8 cellular contexts compared by ENCODE assay signal in genomic region chr7:1531263-1531978, GRCh38. TPM values are rescaled to one million over a fixed set of nuclear protein-coding genes. Genes with fewer than 3 reads are reported as not detected.
DNase-seq lines count a peak whose midpoint lies in the region; ATAC-seq and TF ChIP-seq lines count a peak whose summit lies in the region.

No MANE protein-coding gene starts in this region.

- peaks cover 10% of the 10 kb centered on the region for H3K36me3 Mint-ChIP-seq in activated B cell treated with CpG ODN at 0.5 μM for 24 hours (ENCODE audit: low read depth)

- H3K9ac ChIP-seq in mucosa of rectum (ENCODE audit: low read depth in 1 of 2, low read length in 2 of 2) = peak overlapping the region; percentile 84 to 94

- peaks cover under 1% of the 10 kb centered on the region for H3K36me3 ChIP-seq in effector memory CD4-positive, alpha-beta T cell (ENCODE audit: control insufficient read depth, insufficient read depth, low read length)
- H3K36me3 ChIP-seq in mucosa of rectum (ENCODE audit: control insufficient read depth in 2 of 2, insufficient read depth in 2 of 2, low read length in 2 of 2) (peaks cover 3 to 6% of the 10 kb centered on the region in 2 donors), urinary bladder (ENCODE audit: insufficient read depth) (no peaks in the 10 kb centered on the region)

- 7% methylated on average over 55 of the region's 55 CpGs for WGBS in urinary bladder

- no peaks in the 10 kb centered on the region for H3K9me3 ChIP-seq in effector memory CD4-positive, alpha-beta T cell (ENCODE audit: control insufficient read depth, low read length)
- H3K9me3 ChIP-seq in mucosa of rectum (ENCODE audit: control insufficient read depth in 2 of 2, low read length in 2 of 2) = no peaks in the 10 kb centered on the region

- peak overlapping the region; percentile 60 for H3K4me3 ChIP-seq in effector memory CD4-positive, alpha-beta T cell (ENCODE audit: insufficient read depth, low read depth, low read length, poor library complexity, severe bottlenecking)
- peak overlapping the region; percentile 80 to 81 for H3K4me3 ChIP-seq in mucosa of rectum (ENCODE audit: low read length in 2 of 2)
- H3K4me3 ChIP-seq in urinary bladder (ENCODE audit: low read depth, low read length) = peak overlapping the region; percentile 96

- CTCF ChIA-PET in activated B cell treated with CpG ODN at 0.5 μM for 24 hours (lab: Charles Lee) = interaction anchor here (1.1 kb wide), 1 partner anchor 25 kb away, joined by 3 read pairs; no protein-coding TSS in a partner anchor

- H3K4me1 ChIP-seq in effector memory CD4-positive, alpha-beta T cell (ENCODE audit: control insufficient read depth, insufficient read depth, low read length, poor library complexity, severe bottlenecking) = peaks cover 28% of the 10 kb centered on the region
- H3K4me1 ChIP-seq in mucosa of rectum (ENCODE audit: control insufficient read depth in 2 of 2, insufficient read depth in 2 of 2, low read length in 2 of 2) (peaks cover 31 to 41% of the 10 kb centered on the region in 2 donors), urinary bladder (ENCODE audit: insufficient read depth) (peaks cover 4% of the 10 kb centered on the region)

- TF ChIP-seq CTCF in activated B cell treated with CpG ODN at 0.5 μM for 24 hours (IDR thresholded peaks at IDR 0.05) = no peak

- intact Hi-C loops in activated B cell treated with CpG ODN at 0.5 μM for 24 hours (cut with micrococcal nuclease) = loop anchor here (1.0 to 10.0 kb wide), 3 partner anchors 19 to 297 kb away; partner anchors contain the start of genes PSMG3 and UNCX

- no peaks in the 10 kb centered on the region for H3K27me3 ChIP-seq in effector memory CD4-positive, alpha-beta T cell (replicated peaks; ENCODE audit: control insufficient read depth, insufficient read depth, low read length, poor library complexity, severe bottlenecking)
- no peaks in the 10 kb centered on the region for H3K27me3 ChIP-seq in mucosa of rectum (ENCODE audit: control insufficient read depth in 2 of 2, insufficient read depth in 2 of 2, low read length in 2 of 2)

- peak overlapping the region; percentile 87 for H3K27ac Mint-ChIP-seq in activated B cell treated with CpG ODN at 0.5 μM for 24 hours

- H3K9me3 Mint-ChIP-seq in activated B cell treated with CpG ODN at 0.5 μM for 24 hours = no peaks in the 10 kb centered on the region

- POLR2A ChIA-PET in activated B cell treated with CpG ODN at 0.5 μM for 24 hours (lab: Charles Lee) = interaction anchor here (0.7 to 3.3 kb wide), 5 partner anchors 18 to 526 kb away, joined by 3 to 31 read pairs (median 6); partner anchors contain the start of gene INTS1

- peak overlapping the region; percentile 87 for H3K4me3 Mint-ChIP-seq in activated B cell treated with CpG ODN at 0.5 μM for 24 hours

- H3K27ac ChIP-seq in effector memory CD4-positive, alpha-beta T cell (ENCODE audit: insufficient read depth, low read length, poor library complexity, severe bottlenecking) = peak overlapping the region; percentile 85
- H3K27ac ChIP-seq in mucosa of rectum (ENCODE audit: low read depth in 2 of 2, low read length in 2 of 2) = peak overlapping the region; percentile 98 to 99
- peak overlapping the region; percentile 86 for H3K27ac ChIP-seq in urinary bladder (ENCODE audit: low read depth)

- H3K4me1 Mint-ChIP-seq in activated B cell treated with CpG ODN at 0.5 μM for 24 hours = peaks cover 34% of the 10 kb centered on the region

- DNase-seq in GM03348 (ENCODE audit: low spot score) (peak; percentile 54), activated B cell treated with CpG ODN at 0.5 μM for 24 hours (peak; percentile 47), NK-92 (lab: John Stamatoyannopoulos, UW; ENCODE audit: unreplicated experiment) (no peak)
- DNase-seq in effector memory CD4-positive, alpha-beta T cell = peak in 2 of 3 donors; percentile 26 to 43

- no peaks in the 10 kb centered on the region for H3K27me3 Mint-ChIP-seq in activated B cell treated with CpG ODN at 0.5 μM for 24 hours

- peak; percentile 21 for ATAC-seq in HG03095 (IDR thresholded peaks at IDR 0.05; ENCODE audit: unreplicated experiment)
- ATAC-seq in activated B cell treated with CpG ODN at 0.5 μM for 24 hours (ENCODE audit: low read depth) = peak; percentile 25
- no peak for ATAC-seq in HG02970 (IDR thresholded peaks at IDR 0.05; ENCODE audit: low FRiP score, unreplicated experiment)

RNA-seq across cellular contexts. Expression of gene MAFK, which starts 0.9 kb away (rescaled TPM):
- total RNA-seq in activated B cell treated with CpG ODN at 0.5 μM for 24 hours = 30.3 and 38.5 TPM in 2 replicates
- total RNA-seq in urinary bladder = 15.1 TPM
- 54.9 TPM for polyA plus RNA-seq in urinary bladder

RNA-seq across cellular contexts. Expression of gene TMEM184A, which starts 24.6 kb away (rescaled TPM):
- total RNA-seq in activated B cell treated with CpG ODN at 0.5 μM for 24 hours (not detected in 2 replicates), urinary bladder (9.7 TPM)
- polyA plus RNA-seq in urinary bladder = 6.7 TPM

RNA-seq across cellular contexts. Expression of gene INTS1, which starts 27.2 kb away (rescaled TPM):
- 97.6 and 110 TPM in 2 replicates for total RNA-seq in activated B cell treated with CpG ODN at 0.5 μM for 24 hours
- 13.7 TPM for total RNA-seq in urinary bladder
- 55.6 TPM for polyA plus RNA-seq in urinary bladder

RNA-seq across cellular contexts. Expression of gene PSMG3, which starts 38.4 kb away (rescaled TPM):
- total RNA-seq in activated B cell treated with CpG ODN at 0.5 μM for 24 hours (29.5 and 30.5 TPM in 2 replicates), urinary bladder (12.1 TPM)
- 34.6 TPM for polyA plus RNA-seq in urinary bladder

Comparison
In these comparisons a context has a peak if more than half of its experiments do, and no peak if none do; other contexts are left out.
1. RNA of gene TMEM184A, which starts 24.6 kb away (total RNA-seq): 9.7 TPM in urinary bladder (single experiment); not detected in activated B cell treated with CpG ODN at 0.5 μM for 24 hours; every median in the first group is over 10 times any median in the second.
2. Peak in every context shown above with its lines, with median percentiles within 50 percentile points of each other: H3K27ac ChIP-seq and H3K4me3 ChIP-seq.